In genomic region chr1:71093938-71094337, GRCh38 we compare ENCODE assay signal across 10 cellular contexts. TPM values are rescaled to one million over a fixed set of nuclear protein-coding genes. Genes with fewer than 3 reads are reported as not detected.
DNase-seq lines count a peak whose midpoint lies in the region; ATAC-seq and TF ChIP-seq lines count a peak whose summit lies in the region.
"Had no signal": no experiment of that assay in that cellular context is flagged by ENCODE, and none has a peak within 500 bp of the region (broad histone marks: within the 10 kb centered on the region; RNA-seq: fewer than 3 reads in every experiment).

No MANE protein-coding gene starts in this region.

- H3K36me3 ChIP-seq in DOHH2 (ENCODE audit: control insufficient read depth, low read length) (no peaks in the 10 kb centered on the region), mesenchymal stem cell (ENCODE audit: control insufficient read depth in 1 of 2, insufficient read depth in 2 of 2, low read depth in 1 of 2, low read length in 2 of 2) (no peaks in the 10 kb centered on the region), sigmoid colon (no peaks in the 10 kb centered on the region)

- H3K27me3 Mint-ChIP-seq in naive thymus-derived CD8-positive, alpha-beta T cell: peaks cover 0 to 8% (median 5%) of the 10 kb centered on the region in 5 donors
- H3K27me3 Mint-ChIP-seq in activated CD4-positive, alpha-beta memory T cell treated with anti-CD3 and anti-CD28 coated beads for 36 hours: peaks cover 1% of the 10 kb centered on the region
- H3K27me3 Mint-ChIP-seq: stimulated activated naive CD8-positive, alpha-beta T cell treated with anti-CD3 and anti-CD28 coated beads, Interleukin-15, amount 100 ng/mL, for 72 hours had no signal

- WGBS in mesenchymal stem cell: no CpG with 5 or more reads among the region's 1 CpG
- 30 to 83% methylated on average over 1 of the region's 1 CpG for WGBS in sigmoid colon, 2 donors

- H2BK15ac ChIP-seq in mesenchymal stem cell (ENCODE audit: low read depth, poor library complexity, severe bottlenecking): no peak overlapping the region

- intact Hi-C loops in activated CD4-positive, alpha-beta memory T cell treated with anti-CD3 and anti-CD28 coated beads for 36 hours (cut with micrococcal nuclease): loop anchor here (10.0 kb wide), 1 partner anchor 941 kb away; no protein-coding TSS in a partner anchor
- intact Hi-C loops in sigmoid colon (cut with DNase I): no loop called here

- H3K4me3 Mint-ChIP-seq in naive thymus-derived CD8-positive, alpha-beta T cell: no peak overlapping the region
- no peak overlapping the region for H3K4me3 Mint-ChIP-seq in activated CD4-positive, alpha-beta memory T cell treated with anti-CD3 and anti-CD28 coated beads for 36 hours
- H3K4me3 Mint-ChIP-seq: activated naive CD4-positive, alpha-beta T cell treated with anti-CD3 and anti-CD28 coated beads, Interleukin-2, amount 50 U/mL, for 24 hours; stimulated activated naive CD8-positive, alpha-beta T cell treated with anti-CD3 and anti-CD28 coated beads, Interleukin-15, amount 100 ng/mL, for 72 hours had no signal

- POLR2A ChIA-PET in naive thymus-derived CD8-positive, alpha-beta T cell (lab: Charles Lee): no interaction called here
- POLR2A ChIA-PET in activated CD4-positive, alpha-beta memory T cell treated with anti-CD3 and anti-CD28 coated beads for 36 hours (lab: Charles Lee): no interaction called here

- no peak overlapping the region for H3K27ac ChIP-seq in DOHH2 (ENCODE audit: low read depth, low read length)
- no peak overlapping the region for H3K27ac ChIP-seq in mesenchymal stem cell (ENCODE audit: low read length, poor library complexity, severe bottlenecking)
- no peak overlapping the region for H3K27ac ChIP-seq in sigmoid colon

- H3K14ac ChIP-seq in mesenchymal stem cell (ENCODE audit: low read length in 2 of 2): no peak overlapping the region

- H3K9me2 ChIP-seq in DOHH2 (replicated peaks; ENCODE audit: control insufficient read depth, low read length): no peaks in the 10 kb centered on the region

- ATAC-seq in naive thymus-derived CD8-positive, alpha-beta T cell: no peak
- ATAC-seq: stimulated activated naive CD8-positive, alpha-beta T cell treated with anti-CD3 and anti-CD28 coated beads, Interleukin-15, amount 100 ng/mL, for 72 hours had no signal

- H3K4me1 ChIP-seq in DOHH2 (ENCODE audit: control insufficient read depth, low read length): no peaks in the 10 kb centered on the region
- H3K4me1 ChIP-seq in mesenchymal stem cell (ENCODE audit: control insufficient read depth, insufficient read depth, low read depth, low read length): peaks cover 2% of the 10 kb centered on the region
- peaks cover 0 to 14% (median 10%) of the 10 kb centered on the region in 4 donors for H3K4me1 ChIP-seq in sigmoid colon

- H3K9ac ChIP-seq in mesenchymal stem cell (ENCODE audit: low read length): no peak overlapping the region

- H2BK5ac ChIP-seq in mesenchymal stem cell (ENCODE audit: low read depth, low read length, poor library complexity, severe bottlenecking): no peak overlapping the region

- no peak for TF ChIP-seq EP300 in sigmoid colon (IDR thresholded peaks at IDR 0.05)

- no peak overlapping the region for H2BK12ac ChIP-seq in mesenchymal stem cell (ENCODE audit: low read length in 2 of 2)

- H2AFZ ChIP-seq in mesenchymal stem cell (ENCODE audit: low read depth, low read length): no peak overlapping the region

- no peaks in the 10 kb centered on the region for H3K27me3 ChIP-seq in DOHH2 (ENCODE audit: control insufficient read depth, low read length)
- no peaks in the 10 kb centered on the region for H3K27me3 ChIP-seq in mesenchymal stem cell (ENCODE audit: control insufficient read depth in 1 of 2, insufficient read depth in 1 of 2, low read length in 2 of 2)
- H3K27me3 ChIP-seq in sigmoid colon: no peaks in the 10 kb centered on the region

- no peak overlapping the region for H3K27ac Mint-ChIP-seq in naive thymus-derived CD8-positive, alpha-beta T cell
- no peak overlapping the region for H3K27ac Mint-ChIP-seq in activated CD4-positive, alpha-beta memory T cell treated with anti-CD3 and anti-CD28 coated beads for 36 hours
- H3K27ac Mint-ChIP-seq: activated naive CD4-positive, alpha-beta T cell treated with anti-CD3 and anti-CD28 coated beads, Interleukin-2, amount 50 U/mL, for 24 hours; stimulated activated naive CD8-positive, alpha-beta T cell treated with anti-CD3 and anti-CD28 coated beads, Interleukin-15, amount 100 ng/mL, for 72 hours had no signal

- H3F3A ChIP-seq in DOHH2 (ENCODE audit: control insufficient read depth, insufficient read depth): no peaks in the 10 kb centered on the region

- H3K18ac ChIP-seq in mesenchymal stem cell (ENCODE audit: low read depth in 1 of 2, low read length in 2 of 2): no peak overlapping the region

- H3K4me3 ChIP-seq in DOHH2 (ENCODE audit: low read length) (no peak overlapping the region), mesenchymal stem cell (ENCODE audit: insufficient read depth in 1 of 2, low read depth in 1 of 2, low read length in 2 of 2) (no peak overlapping the region), sigmoid colon (no peak overlapping the region)

- H3K4me2 ChIP-seq in DOHH2 (ENCODE audit: low read length) (no peak overlapping the region), mesenchymal stem cell (ENCODE audit: low read length, poor library complexity, severe bottlenecking) (no peak overlapping the region)

- no peaks in the 10 kb centered on the region for H3K79me1 ChIP-seq in mesenchymal stem cell (replicated peaks; ENCODE audit: low read length, poor library complexity, severe bottlenecking)

- no peaks in the 10 kb centered on the region for H3K79me2 ChIP-seq in DOHH2 (ENCODE audit: control insufficient read depth, low read length)

- no peak overlapping the region for H2AK5ac ChIP-seq in mesenchymal stem cell (ENCODE audit: low read length, severe bottlenecking)

- no peaks in the 10 kb centered on the region for H3K4me1 Mint-ChIP-seq in naive thymus-derived CD8-positive, alpha-beta T cell
- H3K4me1 Mint-ChIP-seq in activated CD4-positive, alpha-beta memory T cell treated with anti-CD3 and anti-CD28 coated beads for 36 hours (ENCODE audit: low read depth): no peaks in the 10 kb centered on the region
- H3K4me1 Mint-ChIP-seq: activated naive CD4-positive, alpha-beta T cell treated with anti-CD3 and anti-CD28 coated beads, Interleukin-2, amount 50 U/mL, for 24 hours; stimulated activated naive CD8-positive, alpha-beta T cell treated with anti-CD3 and anti-CD28 coated beads, Interleukin-15, amount 100 ng/mL, for 72 hours had no signal

- TF ChIP-seq CTCF in DOHH2 (IDR thresholded peaks at IDR 0.05; ENCODE audit: low read depth, low read length, poor library complexity, severe bottlenecking) (peak; percentile 16), sigmoid colon (IDR thresholded peaks at IDR 0.05) (peak in 2 of 4 experiments; percentile 5 to 43)

- no peak overlapping the region for H3K23ac ChIP-seq in mesenchymal stem cell (ENCODE audit: low read length in 2 of 2)

- no peak overlapping the region for H4K8ac ChIP-seq in mesenchymal stem cell (ENCODE audit: low read length)

- H3K9me3 ChIP-seq in DOHH2 (ENCODE audit: control insufficient read depth, insufficient read depth, low read length): no peaks in the 10 kb centered on the region
- no peaks in the 10 kb centered on the region for H3K9me3 ChIP-seq in mesenchymal stem cell (ENCODE audit: control insufficient read depth, low read length)
- H3K9me3 ChIP-seq in sigmoid colon: no peaks in the 10 kb centered on the region

- DNase-seq in LoVo (ENCODE audit: low spot score) (peak; percentile 15), astrocyte of the hippocampus (ENCODE audit: low read depth, low spot score) (peak; percentile 25), mesenchymal stem cell (peak; percentile 41), NK-92 (lab: John Stamatoyannopoulos, UW; ENCODE audit: unreplicated experiment) (no peak), sigmoid colon (no peak)
- no peak for DNase-seq in naive thymus-derived CD8-positive, alpha-beta T cell
- no peak for DNase-seq in activated CD4-positive, alpha-beta memory T cell treated with anti-CD3 and anti-CD28 coated beads for 36 hours
- DNase-seq: stimulated activated naive CD8-positive, alpha-beta T cell treated with anti-CD3 and anti-CD28 coated beads, Interleukin-15, amount 100 ng/mL, for 72 hours had no signal

- no peak overlapping the region for H4K91ac ChIP-seq in mesenchymal stem cell (ENCODE audit: low read length)

- H2BK120ac ChIP-seq in mesenchymal stem cell (ENCODE audit: low read depth, low read length): no peak overlapping the region

- H4K20me1 ChIP-seq in DOHH2 (ENCODE audit: control insufficient read depth, insufficient read depth, low read depth, low read length): no peaks in the 10 kb centered on the region

- H3K9me3 Mint-ChIP-seq in naive thymus-derived CD8-positive, alpha-beta T cell: no peaks in the 10 kb centered on the region
- no peaks in the 10 kb centered on the region for H3K9me3 Mint-ChIP-seq in activated CD4-positive, alpha-beta memory T cell treated with anti-CD3 and anti-CD28 coated beads for 36 hours
- H3K9me3 Mint-ChIP-seq: activated naive CD4-positive, alpha-beta T cell treated with anti-CD3 and anti-CD28 coated beads, Interleukin-2, amount 50 U/mL, for 24 hours; stimulated activated naive CD8-positive, alpha-beta T cell treated with anti-CD3 and anti-CD28 coated beads, Interleukin-15, amount 100 ng/mL, for 72 hours had no signal

- H3K4ac ChIP-seq in mesenchymal stem cell (ENCODE audit: low read depth in 1 of 2, low read length in 2 of 2): no peak overlapping the region

- no peaks in the 10 kb centered on the region for H3K36me3 Mint-ChIP-seq in naive thymus-derived CD8-positive, alpha-beta T cell
- H3K36me3 Mint-ChIP-seq in activated CD4-positive, alpha-beta memory T cell treated with anti-CD3 and anti-CD28 coated beads for 36 hours: no peaks in the 10 kb centered on the region
- H3K36me3 Mint-ChIP-seq: activated naive CD4-positive, alpha-beta T cell treated with anti-CD3 and anti-CD28 coated beads, Interleukin-2, amount 50 U/mL, for 24 hours had no signal

- no peak for TF ChIP-seq POLR2A in sigmoid colon (IDR thresholded peaks at IDR 0.05)

- CTCF ChIA-PET in activated CD4-positive, alpha-beta memory T cell treated with anti-CD3 and anti-CD28 coated beads for 36 hours (lab: Charles Lee): no interaction called here

RNA-seq across cellular contexts. Expression of gene ZRANB2, which starts 13.1 kb away (rescaled TPM):
- 75.6 TPM for polyA plus RNA-seq in mesenchymal stem cell (2013, experiment 1 of 2)
- 74.9 TPM for polyA plus RNA-seq in mesenchymal stem cell (2013, experiment 2 of 2)
- 100 to 1,000 TPM; 171 to 175 TPM for total RNA-seq in naive thymus-derived CD8-positive, alpha-beta T cell
- polyA plus RNA-seq in naive thymus-derived CD8-positive, alpha-beta T cell: 10 to 100 TPM; 40.9 to 67.7 (median 63.3) TPM
- 100 to 1,000 TPM; 105 to 107 TPM for total RNA-seq in activated CD4-positive, alpha-beta memory T cell treated with anti-CD3 and anti-CD28 coated beads for 36 hours
- total RNA-seq in sigmoid colon: 100 to 1,000 TPM in 1 of 4 donors, 10 to 100 TPM in 3; 63.4 to 119 (median 85.2) TPM
- 10 to 100 TPM; 18.5 to 44.3 (median 19.2) TPM for polyA plus RNA-seq in sigmoid colon

RNA-seq across cellular contexts. Expression of gene PTGER3, which starts 46.3 kb away (rescaled TPM):
- polyA plus RNA-seq in mesenchymal stem cell (2013, experiment 1 of 2): 0.01 TPM
- 0.03 TPM for polyA plus RNA-seq in mesenchymal stem cell (2013, experiment 2 of 2)
- total RNA-seq in naive thymus-derived CD8-positive, alpha-beta T cell: under 1 TPM; 0.11 to 0.26 TPM
- not detected for polyA plus RNA-seq in naive thymus-derived CD8-positive, alpha-beta T cell
- total RNA-seq in activated CD4-positive, alpha-beta memory T cell treated with anti-CD3 and anti-CD28 coated beads for 36 hours: not detected
- 10 to 100 TPM; 26.8 to 52.4 (median 38.7) TPM for total RNA-seq in sigmoid colon
- 1 to 10 TPM in 1 of 3 donors, under 1 TPM in 2; 0.46 to 4.0 (median 0.60) TPM for polyA plus RNA-seq in sigmoid colon

Comparison
In these comparisons a context has a peak if more than half of its experiments do, and no peak if none do; other contexts are left out.
1. DNase-seq: peak in LoVo (single experiment), astrocyte of the hippocampus (single experiment) and mesenchymal stem cell (single experiment); none in naive thymus-derived CD8-positive, alpha-beta T cell (0 of 10), activated CD4-positive, alpha-beta memory T cell treated with anti-CD3 and anti-CD28 coated beads for 36 hours (single experiment), NK-92 (single experiment) and sigmoid colon (single experiment).
2. RNA of gene PTGER3, which starts 46.3 kb away (total RNA-seq): 26.8 to 52.4 TPM in sigmoid colon; 0.11 to 0.26 TPM in naive thymus-derived CD8-positive, alpha-beta T cell and not detected in activated CD4-positive, alpha-beta memory T cell treated with anti-CD3 and anti-CD28 coated beads for 36 hours; every median in the first group is over 10 times any median in the second.